ENCODE assay signal across 18 cellular contexts in genomic region chr5:14453486-14453885, GRCh38.
DNase-seq lines count a peak whose midpoint lies in the region; ATAC-seq and TF ChIP-seq lines count a peak whose summit lies in the region.
"Had no signal": no experiment of that assay in that cellular context is flagged by ENCODE, and none has a peak within 500 bp of the region (broad histone marks: within the 10 kb centered on the region; RNA-seq: fewer than 3 reads in every experiment).

No MANE protein-coding gene starts in this region.

- H3K4me2 ChIP-seq in parathyroid adenoma (ENCODE audit: low read length) = no peak overlapping the region

- no peak for ATAC-seq in HG03045 (IDR thresholded peaks at IDR 0.05; ENCODE audit: unreplicated experiment)
- ATAC-seq: HCT116; naive thymus-derived CD8-positive, alpha-beta T cell; stimulated activated effector memory CD8-positive, alpha-beta T cell treated with anti-CD3 and anti-CD28 coated beads, Interleukin-12 subunit alpha, Interleukin-12 subunit beta, amount 100 ng/mL, for 72 hours had no signal

- no peaks in the 10 kb centered on the region for H3K27me3 ChIP-seq in AG04450 (ENCODE audit: control insufficient read depth, insufficient read depth, low read length)
- H3K27me3 ChIP-seq in parathyroid adenoma (ENCODE audit: control insufficient read depth, insufficient read depth, low read length) = no peaks in the 10 kb centered on the region

- POLR2A ChIA-PET in AG04450 (lab: Yijun Ruan, JAX) = no interaction called here

- peaks cover 53% of the 10 kb centered on the region for H3K4me1 ChIP-seq in parathyroid adenoma

- H3K36me3 ChIP-seq in SK-N-MC (ENCODE audit: insufficient read depth, low read length) = peaks cover 9% of the 10 kb centered on the region; the same call in 1 of the 2 replicates
- no peaks in the 10 kb centered on the region for H3K36me3 ChIP-seq in parathyroid adenoma (ENCODE audit: control insufficient read depth, insufficient read depth, low read length)

- H3K9ac ChIP-seq in SK-N-MC (ENCODE audit: insufficient read length) = peak overlapping the region; percentile 67
- no peak overlapping the region for H3K9ac ChIP-seq in parathyroid adenoma

- H2AFZ ChIP-seq in parathyroid adenoma = peak overlapping the region; percentile 14

- DNase-seq in AG04450 (ENCODE audit: low read depth, low spot score) = no peak
- DNase-seq in SK-N-MC (ENCODE audit: low read depth, low spot score) = no peak
- peak; percentile 43 for DNase-seq in fibroblast of peridontal ligament (ENCODE audit: extremely low read depth)
- no peak for DNase-seq in mesenteric fat pad (ENCODE audit: low spot score)
- DNase-seq in A172 (ENCODE audit: low spot score) = no peak
- no peak for DNase-seq in HT-29 (ENCODE audit: low spot score)
- DNase-seq: activated CD4-positive, alpha-beta T cell treated with anti-CD3 and anti-CD28 coated beads, Interleukin-2, amount 10 ng/mL, durations not matched to agents 7 days and 5 days; activated naive CD4-positive, alpha-beta T cell; activated T-cell treated with anti-CD3 and anti-CD28 coated beads for 4 hours; DND-41; immature natural killer cell; naive thymus-derived CD8-positive, alpha-beta T cell; NCI-H187 treated with DMSO at 0.1 percent for 48 hours; SW 1271 had no signal

- TF ChIP-seq CTCF in AG04450 (IDR thresholded peaks at IDR 0.05; ENCODE audit: low read depth, low read length) (no peak), parathyroid adenoma (IDR thresholded peaks at IDR 0.05) (no peak)

- no peak overlapping the region for H3K4me3 ChIP-seq in AG04450 (ENCODE audit: low read depth, low read length)
- no peak overlapping the region; the same call in 1 of the 2 replicates for H3K4me3 ChIP-seq in SK-N-MC
- no peak overlapping the region for H3K4me3 ChIP-seq in parathyroid adenoma (ENCODE audit: low read depth, low read length)

- CTCF ChIA-PET in AG04450 (lab: Charles Lee) = no interaction called here

- peaks cover 2% of the 10 kb centered on the region for H3K79me2 ChIP-seq in parathyroid adenoma

- H3K9me3 ChIP-seq in AG04450 (ENCODE audit: control insufficient read depth, insufficient read depth, low read length) (no peaks in the 10 kb centered on the region; the same call in 1 of the 2 replicates), SK-N-MC (ENCODE audit: low read depth, low read length) (no peaks in the 10 kb centered on the region), parathyroid adenoma (ENCODE audit: control insufficient read depth, low read length) (no peaks in the 10 kb centered on the region)

- peak overlapping the region; percentile 39 for H3K27ac ChIP-seq in AG04450 (ENCODE audit: low read depth, low read length)
- H3K27ac ChIP-seq in SK-N-MC = peak overlapping the region; percentile 94; the same call in 1 of the 2 replicates
- peak overlapping the region; percentile 78 for H3K27ac ChIP-seq in parathyroid adenoma

Comparison
In these comparisons a context has a peak if more than half of its experiments do, and no peak if none do; other contexts are left out.
1. H3K27ac ChIP-seq: peak in every context shown above with its lines; median percentile 94 in SK-N-MC; 78 in parathyroid adenoma; 39 in AG04450.